Comparison of ENCODE assay signal across 9 cellular contexts in the genomic region with DNA sequence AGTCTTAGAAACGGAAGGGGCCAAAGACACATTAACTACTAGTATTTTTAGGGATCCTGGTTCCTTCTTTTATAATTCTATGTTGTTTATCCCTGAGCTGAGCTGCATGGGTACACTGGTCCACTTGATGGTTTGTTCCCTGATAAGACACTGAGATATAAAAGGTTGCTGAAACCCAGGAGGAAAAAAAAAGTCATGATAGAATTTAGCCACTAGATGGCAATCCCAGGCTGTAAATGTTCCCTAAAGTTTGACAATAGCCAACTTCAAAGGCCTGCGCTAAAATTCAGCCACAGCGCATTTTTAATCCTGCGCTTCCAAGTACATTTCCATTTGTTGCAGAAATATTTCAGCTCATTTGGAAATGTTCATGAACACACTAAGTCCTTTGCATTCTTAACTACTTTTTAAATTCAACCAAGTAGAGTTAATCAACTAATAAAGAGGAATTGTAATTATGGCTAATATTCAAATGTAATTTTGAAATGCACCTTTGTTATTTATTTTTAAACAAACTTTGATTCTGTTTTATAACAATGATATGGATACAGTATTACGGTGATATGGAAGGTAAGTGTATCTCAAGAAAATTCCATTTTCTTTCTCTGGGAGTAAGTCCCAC.
DNase-seq lines count a peak whose midpoint lies in the region; ATAC-seq, FAIRE-seq and TF ChIP-seq lines count a peak whose summit lies in the region.
"Had no signal": no experiment of that assay in that cellular context is flagged by ENCODE, and none has a peak within 500 bp of the region (broad histone marks: within the 10 kb centered on the region; RNA-seq: fewer than 3 reads in every experiment).

No MANE protein-coding gene starts in this region.

- H3K4me1 Mint-ChIP-seq in Calu3 (ENCODE audit: low read depth, unreplicated experiment) (no peaks in the 10 kb centered on the region), brain (peaks cover 27% of the 10 kb centered on the region)
- H3K4me1 Mint-ChIP-seq: naive thymus-derived CD8-positive, alpha-beta T cell had no signal

- no peaks in the 10 kb centered on the region for H3K9me1 ChIP-seq in keratinocyte (ENCODE audit: control insufficient read depth, extremely low read depth, insufficient read depth, low read length)

- TF ChIP-seq CTCF in Calu3 (IDR thresholded peaks at IDR 0.05; ENCODE audit: unreplicated experiment) = peak; percentile 28
- TF ChIP-seq CTCF in brain (conservative IDR thresholded peaks at IDR 0.05) = peak; percentile 84 to 86
- TF ChIP-seq CTCF in keratinocyte (optimal IDR thresholded peaks at IDR 0.05 in 1 of 3, IDR thresholded peaks at IDR 0.05 in 1 of 3, conservative IDR thresholded peaks at IDR 0.05 in 1 of 3; ENCODE audit: extremely low read depth in 1 of 3, insufficient read depth in 2 of 3, low read length in 3 of 3) = peak; percentile 29 to 57 (median 49)
- peak; percentile 34 to 49 (median 36) for TF ChIP-seq CTCF in uterus (IDR thresholded peaks at IDR 0.05)

- H3K36me3 ChIP-seq in keratinocyte (ENCODE audit: control insufficient read depth in 2 of 2, extremely low read depth in 1 of 2, insufficient read depth in 2 of 2, low read length in 2 of 2) = no peaks in the 10 kb centered on the region
- H3K36me3 ChIP-seq in uterus = no peaks in the 10 kb centered on the region

- no peaks in the 10 kb centered on the region for H3K9me3 ChIP-seq in keratinocyte (ENCODE audit: control insufficient read depth, low read depth, low read length)
- H3K9me3 ChIP-seq in uterus = no peaks in the 10 kb centered on the region

- no peak overlapping the region for H3K9ac ChIP-seq in keratinocyte (ENCODE audit: control insufficient read depth, extremely low read depth, insufficient read depth, low read length)

- H3K4me3 ChIP-seq in keratinocyte (ENCODE audit: control insufficient read depth in 2 of 3, extremely low read depth in 1 of 3, insufficient read depth in 2 of 3, low read depth in 1 of 3, low read length in 3 of 3) (no peak overlapping the region), uterus (no peak overlapping the region)

- H4K20me1 ChIP-seq in keratinocyte (ENCODE audit: control insufficient read depth, extremely low read depth, insufficient read depth, low read length) = no peaks in the 10 kb centered on the region

- peak; percentile 90 for FAIRE-seq in keratinocyte (lab: Jason Lieb, UNC)

- H3K27me3 ChIP-seq in keratinocyte (ENCODE audit: control insufficient read depth, extremely low read depth, insufficient read depth, low read length) = no peaks in the 10 kb centered on the region
- H3K27me3 ChIP-seq in uterus = no peaks in the 10 kb centered on the region

- H3K9me3 Mint-ChIP-seq in Calu3 (ENCODE audit: low read depth, unreplicated experiment) (no peaks in the 10 kb centered on the region), brain (no peaks in the 10 kb centered on the region)
- H3K9me3 Mint-ChIP-seq: naive thymus-derived CD8-positive, alpha-beta T cell had no signal

- H3K27me3 Mint-ChIP-seq in Calu3 (ENCODE audit: unreplicated experiment) (no peaks in the 10 kb centered on the region), brain (peaks cover 3% of the 10 kb centered on the region)

- no peaks in the 10 kb centered on the region for H3K36me3 Mint-ChIP-seq in Calu3 (ENCODE audit: insufficient read depth, unreplicated experiment)
- H3K36me3 Mint-ChIP-seq in brain = no peaks in the 10 kb centered on the region
- H3K36me3 Mint-ChIP-seq: naive thymus-derived CD8-positive, alpha-beta T cell had no signal

- CTCF ChIA-PET in Calu3 (lab: Charles Lee) = interaction anchor here (0.6 kb wide), 1 partner anchor 10 kb away, joined by 3 read pairs; no protein-coding TSS in a partner anchor

- intact Hi-C loops in Calu3 (cut with micrococcal nuclease; ENCODE audit: unreplicated experiment) = loop anchor here (1.0 kb wide), 2 partner anchors 610 to 712 kb away; no protein-coding TSS in a partner anchor
- intact Hi-C loops in uterus (cut with DNase I; ENCODE audit: low total_unique reads) = no loop called here

- BruUV-seq in Calu3 (replicated peaks; lab: Mats Ljungman, UMichigan) = no TSS peak

- ATAC-seq in GM21515 (IDR thresholded peaks at IDR 0.05; ENCODE audit: unreplicated experiment) (peak; percentile 55), GM21381 (IDR thresholded peaks at IDR 0.05; ENCODE audit: unreplicated experiment) (no peak)
- ATAC-seq: naive thymus-derived CD8-positive, alpha-beta T cell had no signal

- no peaks in the 10 kb centered on the region for H3K79me2 ChIP-seq in keratinocyte (ENCODE audit: control insufficient read depth, insufficient read depth, low read length)

- H3K27ac Mint-ChIP-seq in Calu3 (ENCODE audit: unreplicated experiment) = no peak overlapping the region
- H3K27ac Mint-ChIP-seq in brain = no peak overlapping the region
- H3K27ac Mint-ChIP-seq: naive thymus-derived CD8-positive, alpha-beta T cell had no signal

- dilution Hi-C loops in keratinocyte (cut with MboI; ENCODE audit: extremely low pct_ligation_motif_present, low sequenced_read_pairs) = no loop called here

- no peak overlapping the region for H3K27ac ChIP-seq in keratinocyte (ENCODE audit: control insufficient read depth, insufficient read depth, low read length)
- H3K27ac ChIP-seq in uterus = no peak overlapping the region

- no peak overlapping the region for H3K4me2 ChIP-seq in keratinocyte (ENCODE audit: control insufficient read depth, extremely low read depth, insufficient read depth, low read depth, low read length)

- H3K4me1 ChIP-seq in keratinocyte (ENCODE audit: control insufficient read depth, extremely low read depth, insufficient read depth, low read length) = no peaks in the 10 kb centered on the region
- H3K4me1 ChIP-seq in uterus = no peaks in the 10 kb centered on the region

- DNase-seq in Calu3 (peak; percentile 28), NCI-H2196 treated with DMSO at 0.1 percent for 48 hours (lab: John Stamatoyannopoulos, UW; ENCODE audit: unreplicated experiment) (peak; percentile 8), keratinocyte (ENCODE audit: low read depth, low spot score) (no peak), uterus (no peak)
- DNase-seq in activated CD4-positive, alpha-beta T cell treated with anti-CD3 and anti-CD28 coated beads, Interleukin-2, amount 50 U/mL, for 1 hour = no peak

- no peak overlapping the region for H2AFZ ChIP-seq in keratinocyte (ENCODE audit: control insufficient read depth, low read length)

- TF ChIP-seq POLR2A in uterus (IDR thresholded peaks at IDR 0.05) = no peak

- H3K4me3 Mint-ChIP-seq in Calu3 (ENCODE audit: low read depth, unreplicated experiment) = no peak overlapping the region
- H3K4me3 Mint-ChIP-seq in brain = no peak overlapping the region
- H3K4me3 Mint-ChIP-seq: naive thymus-derived CD8-positive, alpha-beta T cell had no signal

Comparison
In these comparisons a context has a peak if more than half of its experiments do, and no peak if none do; other contexts are left out.
1. DNase-seq: peak in Calu3 (single experiment) and NCI-H2196 treated with DMSO at 0.1 percent for 48 hours (single experiment); none in keratinocyte (single experiment), uterus (0 of 2) and activated CD4-positive, alpha-beta T cell treated with anti-CD3 and anti-CD28 coated beads, Interleukin-2, amount 50 U/mL, for 1 hour (single experiment).
2. CTCF ChIP-seq: peak in every context shown above with its lines; median percentile 85 in brain; 49 in keratinocyte; 36 in uterus; 28 in Calu3.